Comparison of ENCODE assay signal across 8 cellular contexts in genomic region chr2:112644155-112644932, GRCh38. TPM values are rescaled to one million over a fixed set of nuclear protein-coding genes. Genes with fewer than 3 reads are reported as not detected.
DNase-seq lines count a peak whose midpoint lies in the region; TF ChIP-seq lines count a peak whose summit lies in the region.

No MANE protein-coding gene starts in this region.

- H3K27me3 ChIP-seq in SU-DHL-6 (ENCODE audit: low read length) = no peaks in the 10 kb centered on the region

- no peak overlapping the region for H3K27ac ChIP-seq in SU-DHL-6 (ENCODE audit: low read depth, low read length)

- H3K9me2 ChIP-seq in SU-DHL-6 (replicated peaks; ENCODE audit: insufficient read depth, low read length) = no peaks in the 10 kb centered on the region

- no peak for TF ChIP-seq CTCF in SU-DHL-6 (IDR thresholded peaks at IDR 0.05; ENCODE audit: insufficient read depth, low read length, poor library complexity, severe bottlenecking)
- TF ChIP-seq CTCF in fibroblast of mammary gland (conservative IDR thresholded peaks at IDR 0.05; ENCODE audit: control insufficient read depth, insufficient read depth, low read depth, low read length) = no peak

- peaks cover 36% of the 10 kb centered on the region for H3K79me2 ChIP-seq in SU-DHL-6 (ENCODE audit: insufficient read depth, low read length)

- H3K4me3 ChIP-seq in SU-DHL-6 (ENCODE audit: insufficient read depth, low read length, poor library complexity, severe bottlenecking) (peak overlapping the region; percentile 57), fibroblast of mammary gland (ENCODE audit: control insufficient read depth, low read depth, low read length) (peak overlapping the region; percentile 71)

- H3K9me3 ChIP-seq in SU-DHL-6 (ENCODE audit: insufficient read depth, low read length) = no peaks in the 10 kb centered on the region

- peaks cover 27% of the 10 kb centered on the region for H3K36me3 ChIP-seq in SU-DHL-6 (ENCODE audit: low read length)

- peak overlapping the region; percentile 58 for H2AFZ ChIP-seq in SU-DHL-6 (ENCODE audit: low read depth, low read length, severe bottlenecking)

- DNase-seq in DMS79 treated with DMSO at 0.1 percent for 48 hours (lab: John Stamatoyannopoulos, UW) (peak; percentile 52), DMS79 (lab: John Stamatoyannopoulos, UW) (no peak), fibroblast of mammary gland (ENCODE audit: low read depth) (no peak), pons (ENCODE audit: low spot score) (peak; percentile 22), GM03348 (ENCODE audit: low spot score) (no peak), occipital lobe (lab: John Stamatoyannopoulos, UW) (no peak)
- DNase-seq in stimulated activated CD8-positive, alpha-beta memory T cell treated with anti-CD3 and anti-CD28 coated beads, Interleukin-4, amount 100 ng/mL, for 48 hours = no peak

- 0 out of 2 replicates have a peak, but pooled peaks cover 7% of the 10 kb centered on the region for H4K20me1 ChIP-seq in SU-DHL-6 (ENCODE audit: low read depth, low read length)

- peak overlapping the region; percentile 99 for H3K9ac ChIP-seq in SU-DHL-6 (ENCODE audit: low read length)

- H3K4me2 ChIP-seq in SU-DHL-6 (ENCODE audit: low read depth, low read length, poor library complexity, severe bottlenecking) = peak overlapping the region; percentile 82

- peaks cover 3% of the 10 kb centered on the region; the same call in 1 of the 2 replicates for H3F3A ChIP-seq in SU-DHL-6 (ENCODE audit: insufficient read depth)

RNA-seq across cellular contexts. Expression of gene SLC20A1, which starts 1.4 kb away (rescaled TPM):
- total RNA-seq in occipital lobe = 34.2 TPM

RNA-seq across cellular contexts. Expression of gene CHCHD5, which starts 59.9 kb away (rescaled TPM):
- total RNA-seq in occipital lobe = 4.8 TPM

Comparison
In these comparisons a context has a peak if more than half of its experiments do, and no peak if none do; other contexts are left out.
1. DNase-seq: peak in DMS79 treated with DMSO at 0.1 percent for 48 hours (single experiment) and pons (single experiment); none in DMS79 (single experiment), fibroblast of mammary gland (single experiment), GM03348 (single experiment), occipital lobe (single experiment) and stimulated activated CD8-positive, alpha-beta memory T cell treated with anti-CD3 and anti-CD28 coated beads, Interleukin-4, amount 100 ng/mL, for 48 hours (single experiment).